ENCODE assay signal across 17 cellular contexts in genomic region chr1:43009274-43009673, GRCh38. TPM values are rescaled to one million over a fixed set of nuclear protein-coding genes. Genes with fewer than 3 reads are reported as not detected.
DNase-seq lines count a peak whose midpoint lies in the region; ATAC-seq and TF ChIP-seq lines count a peak whose summit lies in the region.
"Had no signal": no experiment of that assay in that cellular context is flagged by ENCODE, and none has a peak within 500 bp of the region (broad histone marks: within the 10 kb centered on the region; RNA-seq: fewer than 3 reads in every experiment).

No MANE protein-coding gene starts in this region.

- intact Hi-C loops in activated naive CD4-positive, alpha-beta T cell treated with anti-CD3 and anti-CD28 coated beads for 36 hours (cut with micrococcal nuclease): no loop called here

- H3K27me3 ChIP-seq in CD8-positive, alpha-beta memory T cell (ENCODE audit: insufficient read depth, low read length, poor library complexity, severe bottlenecking): no peaks in the 10 kb centered on the region
- H3K27me3 ChIP-seq in RWPE2 (ENCODE audit: insufficient read depth, poor library complexity, severe bottlenecking) (no peaks in the 10 kb centered on the region), iPS-18a (ENCODE audit: control insufficient read depth, insufficient read depth, low read length) (no peaks in the 10 kb centered on the region)

- H3K27me3 Mint-ChIP-seq in CD8-positive, alpha-beta memory T cell: peaks cover 8 to 23% of the 10 kb centered on the region in 2 donors
- no peaks in the 10 kb centered on the region for H3K27me3 Mint-ChIP-seq in activated naive CD4-positive, alpha-beta T cell treated with anti-CD3 and anti-CD28 coated beads for 36 hours (ENCODE audit: low read depth)

- no peaks in the 10 kb centered on the region for H3K4me1 ChIP-seq in CD8-positive, alpha-beta memory T cell (ENCODE audit: insufficient read depth, low read length)
- H3K4me1 ChIP-seq in RWPE2 (ENCODE audit: insufficient read depth, poor library complexity, severe bottlenecking): peaks cover 13% of the 10 kb centered on the region
- H3K4me1 ChIP-seq in iPS-18a (ENCODE audit: control insufficient read depth, low read depth, low read length): peaks cover 37% of the 10 kb centered on the region

- no peaks in the 10 kb centered on the region for H3K36me3 Mint-ChIP-seq in CD8-positive, alpha-beta memory T cell
- no peaks in the 10 kb centered on the region for H3K36me3 Mint-ChIP-seq in activated naive CD4-positive, alpha-beta T cell treated with anti-CD3 and anti-CD28 coated beads for 36 hours (ENCODE audit: low read depth)

- no peak overlapping the region for H3K4me3 ChIP-seq in CD8-positive, alpha-beta memory T cell (ENCODE audit: low read length)
- H3K4me3 ChIP-seq in RWPE2 (ENCODE audit: severe bottlenecking) (no peak overlapping the region), iPS-18a (ENCODE audit: low read length) (peak overlapping the region; percentile 20)
- H3K4me3 ChIP-seq: SJCRH30 had no signal

- TF ChIP-seq CTCF in RWPE2 (IDR thresholded peaks at IDR 0.05; ENCODE audit: poor library complexity, severe bottlenecking): no peak

- no peak overlapping the region for H3K9ac ChIP-seq in iPS-18a (ENCODE audit: low read length)
- H3K9ac ChIP-seq: KMS-11 had no signal

- H3K27ac Mint-ChIP-seq in CD8-positive, alpha-beta memory T cell: no peak overlapping the region
- no peak overlapping the region for H3K27ac Mint-ChIP-seq in activated naive CD4-positive, alpha-beta T cell treated with anti-CD3 and anti-CD28 coated beads for 36 hours

- no peaks in the 10 kb centered on the region for H3K4me1 Mint-ChIP-seq in CD8-positive, alpha-beta memory T cell
- no peaks in the 10 kb centered on the region for H3K4me1 Mint-ChIP-seq in activated naive CD4-positive, alpha-beta T cell treated with anti-CD3 and anti-CD28 coated beads for 36 hours (ENCODE audit: low read depth)

- peak overlapping the region; percentile 12 for H3K27ac ChIP-seq in CD8-positive, alpha-beta memory T cell (ENCODE audit: low read depth, low read length)
- H3K27ac ChIP-seq in RWPE2 (ENCODE audit: poor library complexity, severe bottlenecking) (peak overlapping the region; percentile 44), iPS-18a (ENCODE audit: low read length) (peak overlapping the region; percentile 19)
- H3K27ac ChIP-seq: epithelial cell of prostate, KMS-11, SJCRH30 had no signal

- CTCF ChIA-PET in CD8-positive, alpha-beta memory T cell (lab: Charles Lee): no interaction called here
- CTCF ChIA-PET in activated naive CD4-positive, alpha-beta T cell treated with anti-CD3 and anti-CD28 coated beads for 36 hours (lab: Charles Lee): interaction anchor here (0.7 kb wide), 1 partner anchor 95 kb away, joined by 3 read pairs; no protein-coding TSS in a partner anchor

- DNase-seq in CD8-positive, alpha-beta memory T cell: no peak
- peak; percentile 75 to 78 for DNase-seq in Kasumi-1 (lab: John Stamatoyannopoulos, UW)
- no peak for DNase-seq in RWPE2 (ENCODE audit: low spot score)
- DNase-seq in activated naive CD4-positive, alpha-beta T cell treated with anti-CD3 and anti-CD28 coated beads for 36 hours: no peak
- no peak for DNase-seq in stimulated activated naive CD4-positive, alpha-beta T cell (lab: John Stamatoyannopoulos, UW)
- DNase-seq: activated effector memory CD4-positive, alpha-beta T cell treated with anti-CD3 and anti-CD28 coated beads, Interleukin-2, amount 50 U/mL, for 16 hours; anterior cingulate cortex; NCI-H2029; NCI-H82; SJCRH30; stimulated activated CD4-positive, alpha-beta T cell treated with anti-CD3 and anti-CD28 coated beads, Interleukin-2, amount 100 ng/mL, for 48 hours; stimulated activated CD8-positive, alpha-beta memory T cell treated with anti-CD3 and anti-CD28 coated beads, Interleukin-4, amount 100 ng/mL, for 48 hours had no signal

- H3K36me3 ChIP-seq in CD8-positive, alpha-beta memory T cell (ENCODE audit: insufficient read depth, low read length): no peaks in the 10 kb centered on the region
- no peaks in the 10 kb centered on the region for H3K36me3 ChIP-seq in RWPE2 (ENCODE audit: low read depth)
- H3K36me3 ChIP-seq in iPS-18a (ENCODE audit: control insufficient read depth, low read depth, low read length): no peaks in the 10 kb centered on the region
- H3K36me3 ChIP-seq: SJCRH30 had no signal

- H3K9me3 ChIP-seq in CD8-positive, alpha-beta memory T cell (ENCODE audit: low read length): no peaks in the 10 kb centered on the region
- no peaks in the 10 kb centered on the region for H3K9me3 ChIP-seq in RWPE2 (ENCODE audit: severe bottlenecking)
- H3K9me3 ChIP-seq in iPS-18a (ENCODE audit: control insufficient read depth, low read depth, low read length): no peaks in the 10 kb centered on the region
- H3K9me3 ChIP-seq: SJCRH30 had no signal

- POLR2A ChIA-PET in CD8-positive, alpha-beta memory T cell (lab: Charles Lee): no interaction called here

- ATAC-seq in RWPE2 (ENCODE audit: low read depth) (no peak), HG03135 (IDR thresholded peaks at IDR 0.05; ENCODE audit: unreplicated experiment) (no peak), HG03457 (IDR thresholded peaks at IDR 0.05; ENCODE audit: unreplicated experiment) (no peak)

- no peak overlapping the region for H3K4me3 Mint-ChIP-seq in CD8-positive, alpha-beta memory T cell
- H3K4me3 Mint-ChIP-seq in activated naive CD4-positive, alpha-beta T cell treated with anti-CD3 and anti-CD28 coated beads for 36 hours: no peak overlapping the region

- no peaks in the 10 kb centered on the region for H3K9me3 Mint-ChIP-seq in CD8-positive, alpha-beta memory T cell
- no peaks in the 10 kb centered on the region for H3K9me3 Mint-ChIP-seq in activated naive CD4-positive, alpha-beta T cell treated with anti-CD3 and anti-CD28 coated beads for 36 hours

RNA-seq across cellular contexts. Expression of gene SLC2A1, which starts 50.6 kb away (rescaled TPM):
- total RNA-seq in CD8-positive, alpha-beta memory T cell: 100 to 1,000 TPM; 103 to 108 TPM
- polyA plus RNA-seq in CD8-positive, alpha-beta memory T cell: 42.6 TPM
- total RNA-seq in activated naive CD4-positive, alpha-beta T cell treated with anti-CD3 and anti-CD28 coated beads for 36 hours: 10 to 100 TPM; 21.2 to 22.7 TPM

Comparison
In these comparisons a context has a peak if more than half of its experiments do, and no peak if none do; other contexts are left out.
1. DNase-seq: peak in Kasumi-1 (2 of 2); none in CD8-positive, alpha-beta memory T cell (0 of 5), RWPE2 (single experiment), activated naive CD4-positive, alpha-beta T cell treated with anti-CD3 and anti-CD28 coated beads for 36 hours (single experiment) and stimulated activated naive CD4-positive, alpha-beta T cell (0 of 6).
2. RNA of gene SLC2A1, which starts 50.6 kb away (total RNA-seq): 103 to 108 TPM in CD8-positive, alpha-beta memory T cell; 21.2 to 22.7 TPM in activated naive CD4-positive, alpha-beta T cell treated with anti-CD3 and anti-CD28 coated beads for 36 hours; every median in the first group is over 4 times any median in the second.
3. Peak in every context shown above with its lines, with median percentiles within 50 percentile points of each other: H3K27ac ChIP-seq.